8 cellular contexts compared by ENCODE assay signal in the genomic region with DNA sequence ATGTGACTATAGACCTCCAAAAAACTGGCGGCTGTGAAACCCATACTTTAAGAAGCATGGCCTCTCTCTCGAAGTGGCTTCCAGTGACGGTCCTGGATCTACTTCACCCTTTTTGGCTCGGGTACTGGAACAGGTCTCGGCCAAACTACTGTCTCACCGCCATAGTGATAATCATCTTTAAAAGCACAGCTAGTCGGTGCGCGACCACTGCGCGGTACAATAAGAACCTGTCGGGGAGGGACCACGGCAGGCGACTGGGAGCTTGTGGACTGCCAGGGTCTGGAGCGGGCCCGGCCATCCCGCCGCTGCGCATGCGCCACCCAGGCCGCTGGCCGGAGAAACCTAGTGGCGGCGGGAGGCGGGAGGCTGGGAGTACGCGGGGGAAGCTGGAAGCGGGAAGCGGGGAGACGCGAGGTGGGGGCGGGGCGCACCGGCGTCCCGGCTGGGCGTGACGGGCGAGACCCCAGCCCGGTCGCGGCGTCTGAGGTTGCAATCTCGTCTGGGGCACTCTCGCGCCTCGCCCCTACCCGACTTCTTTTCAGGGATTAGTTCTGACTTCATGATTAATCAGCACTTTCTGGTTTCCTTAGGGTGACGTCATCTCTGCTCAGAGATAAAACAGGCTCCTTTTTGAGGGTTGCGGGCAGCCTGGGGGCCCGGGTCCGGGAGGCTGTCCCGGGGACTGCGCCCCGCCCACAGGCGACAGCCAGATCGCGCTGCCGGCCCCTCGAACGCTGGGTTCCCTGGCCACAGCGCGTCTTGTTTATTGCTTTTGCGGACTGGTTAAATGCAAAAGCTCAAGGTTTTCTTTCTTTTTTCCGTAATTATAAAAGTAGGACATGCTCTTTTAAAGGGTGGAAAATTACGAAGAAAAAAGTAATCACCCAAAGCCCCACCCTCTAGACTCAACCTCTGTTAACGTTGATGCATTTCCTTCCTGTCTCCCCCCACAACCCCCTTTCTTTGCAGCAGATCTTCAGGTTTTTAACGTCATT.
A peak's percentile ranks its signal among the peaks of the same experiment; 100 is the strongest.
DNase-seq lines count a peak whose midpoint lies in the region; ATAC-seq and TF ChIP-seq lines count a peak whose summit lies in the region.

No MANE protein-coding gene starts in this region.

- H3K9me3 ChIP-seq in spleen: no peaks in the 10 kb centered on the region

- TF ChIP-seq POLR2A in spleen (IDR thresholded peaks at IDR 0.05): no peak

- CTCF ChIA-PET in activated B cell treated with CpG ODN at 0.5 μM for 24 hours (lab: Charles Lee): interaction anchor here (1.1 to 2.2 kb wide), 3 partner anchors 11 to 447 kb away, joined by 4 to 13 read pairs (median 4); partner anchors contain the start of gene ADAMTS6

- H3K4me3 Mint-ChIP-seq in activated B cell treated with CpG ODN at 0.5 μM for 24 hours: peak overlapping the region; percentile 83

- DNase-seq in NCI-H1417 (lab: John Stamatoyannopoulos, UW) (peak; percentile 78 to 88 (median 86)), NCI-H1417 treated with DMSO at 0.1 percent for 48 hours (lab: John Stamatoyannopoulos, UW) (no peak), NCI-H2196 treated with DMSO at 0.1 percent for 48 hours (lab: John Stamatoyannopoulos, UW; ENCODE audit: unreplicated experiment) (peak; percentile 34), activated B cell treated with CpG ODN at 0.5 μM for 24 hours (peak; percentile 70), caudate nucleus (lab: John Stamatoyannopoulos, UW) (peak in 60 of 61 donors; percentile 37 to 91 (median 79)), iris pigment epithelial cell (ENCODE audit: low read depth) (peak; percentile 95), spleen (peak; percentile 93)

- H3K27ac Mint-ChIP-seq in activated B cell treated with CpG ODN at 0.5 μM for 24 hours: peak overlapping the region; percentile 77

- TF ChIP-seq CTCF in activated B cell treated with CpG ODN at 0.5 μM for 24 hours (IDR thresholded peaks at IDR 0.05) (no peak), spleen (IDR thresholded peaks at IDR 0.05 in 8 of 11, conservative IDR thresholded peaks at IDR 0.05 in 3 of 11) (peak in 6 of 11 experiments; percentile 8 to 38 (median 28))

- H3K27me3 ChIP-seq in spleen (replicated peaks in 1 of 7): no peaks in the 10 kb centered on the region

- POLR2A ChIA-PET in activated B cell treated with CpG ODN at 0.5 μM for 24 hours (lab: Charles Lee): interaction anchor here (0.6 to 2.8 kb wide), 8 partner anchors 9 to 447 kb away, joined by 3 to 11 read pairs (median 3); no protein-coding TSS in a partner anchor

- H3K9me3 Mint-ChIP-seq in activated B cell treated with CpG ODN at 0.5 μM for 24 hours: no peaks in the 10 kb centered on the region

- H3K36me3 Mint-ChIP-seq in activated B cell treated with CpG ODN at 0.5 μM for 24 hours (ENCODE audit: low read depth): peaks cover 3% of the 10 kb centered on the region

- no peaks in the 10 kb centered on the region for H3K36me3 ChIP-seq in spleen

- 2 to 4% (median 2%) methylated on average over 46 to 68 of the region's 68 CpGs for WGBS in spleen, 5 donors

- H3K27ac ChIP-seq in caudate nucleus (ENCODE audit: low read depth, low read length): peak overlapping the region; percentile 93
- H3K27ac ChIP-seq in spleen: peak overlapping the region; percentile 88 to 98 (median 95)

- ATAC-seq in HG03039 (IDR thresholded peaks at IDR 0.05; ENCODE audit: unreplicated experiment) (peak; percentile 83), activated B cell treated with CpG ODN at 0.5 μM for 24 hours (ENCODE audit: low read depth) (peak; percentile 80)

- H3K4me1 ChIP-seq in spleen: peaks cover 4 to 35% (median 20%) of the 10 kb centered on the region in 6 donors

- H3K4me3 ChIP-seq in spleen: peak overlapping the region; percentile 50 to 76 (median 54)

- intact Hi-C loops in activated B cell treated with CpG ODN at 0.5 μM for 24 hours (cut with micrococcal nuclease) (loop anchor here (1.0 to 10.0 kb wide), 6 partner anchors 26 to 589 kb away; partner anchors contain the start of genes CENPK, CWC27, PPWD1 and SHLD3), spleen (cut with DNase I; ENCODE audit: low total_unique reads) (no loop called here)

- H3K4me1 Mint-ChIP-seq in activated B cell treated with CpG ODN at 0.5 μM for 24 hours: peaks cover 32% of the 10 kb centered on the region

- no peaks in the 10 kb centered on the region for H3K27me3 Mint-ChIP-seq in activated B cell treated with CpG ODN at 0.5 μM for 24 hours
